14 cellular contexts compared by ENCODE assay signal in the genomic region with DNA sequence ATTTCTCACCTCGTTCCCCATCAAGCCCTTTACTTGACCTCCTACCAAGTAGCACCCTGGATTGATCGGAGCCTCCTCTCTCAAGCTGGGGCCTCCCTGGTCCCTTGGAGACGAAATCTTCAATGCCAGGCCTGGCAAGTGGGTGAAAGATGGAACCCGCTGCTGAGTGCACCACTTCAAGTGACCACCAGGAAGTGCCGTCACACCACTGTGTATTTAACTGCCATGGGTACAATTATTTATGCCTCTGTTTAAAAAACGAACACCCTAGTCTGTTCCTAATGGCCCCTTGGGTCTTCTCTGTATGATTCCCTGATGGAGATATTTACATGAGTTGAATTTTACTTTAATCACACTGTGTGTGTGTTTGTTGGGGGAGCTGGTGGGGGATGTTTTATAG. TPM values are rescaled to one million over a fixed set of nuclear protein-coding genes. Genes with fewer than 3 reads are reported as not detected.
DNase-seq lines count a peak whose midpoint lies in the region; ATAC-seq and TF ChIP-seq lines count a peak whose summit lies in the region.
"Not testable (repeated sequence)": the region's sequence is repeated elsewhere in the genome, so short reads cannot be mapped to it uniquely, and the experiment has no call there.
"Had no signal": no experiment of that assay in that cellular context is flagged by ENCODE, and none has a peak within 500 bp of the region (broad histone marks: within the 10 kb centered on the region; RNA-seq: fewer than 3 reads in every experiment).

No MANE protein-coding gene starts in this region.

- H3K4me3 ChIP-seq in WERI-Rb-1 (ENCODE audit: low read depth, low read length); right lobe of liver; osteoblast (ENCODE audit: insufficient read depth, low read length): not testable (repeated sequence)

- H3K23ac ChIP-seq in H9 (ENCODE audit: insufficient read length, low read depth, low read length) = not testable (repeated sequence)

- H4K20me1 ChIP-seq in H9 (ENCODE audit: control insufficient read depth, insufficient read depth, insufficient read length); osteoblast (ENCODE audit: insufficient read depth, low read length): not testable (repeated sequence)

- intact Hi-C loops in CD14-positive monocyte (cut with micrococcal nuclease); right lobe of liver (cut with DNase I): not testable (repeated sequence)

- not testable (repeated sequence) for H3K9me3 ChIP-seq in H9 (ENCODE audit: control insufficient read depth, low read depth, low read length); WERI-Rb-1 (ENCODE audit: severe bottlenecking); right lobe of liver; osteoblast (ENCODE audit: low read depth, low read length)

- H3K14ac ChIP-seq in H9 (ENCODE audit: insufficient read depth, low read length) = not testable (repeated sequence)

- H2AFZ ChIP-seq in H9 (ENCODE audit: low read length); osteoblast (ENCODE audit: low read length): not testable (repeated sequence)

- H3K79me2 ChIP-seq in H9 (ENCODE audit: insufficient read depth, low read length); osteoblast (ENCODE audit: insufficient read depth, low read length): not testable (repeated sequence)

- not testable (repeated sequence) for H3K9me3 Mint-ChIP-seq in CD14-positive monocyte; H9; endothelial cell (ENCODE audit: unreplicated experiment)

- ATAC-seq in right lobe of liver = peak in 3 of 4 donors; percentile 16 to 46 (median 25)

- DNase-seq in CD14-positive monocyte (ENCODE audit: low spot score); H9; WERI-Rb-1; endothelial cell (ENCODE audit: low spot score); right lobe of liver; osteoblast (ENCODE audit: insufficient read length, low spot score, missing footprints): not testable (repeated sequence)
- peak; percentile 4 for DNase-seq in NCI-H748 treated with DMSO at 0.1 percent for 48 hours (lab: John Stamatoyannopoulos, UW)

- not testable (repeated sequence) for H3K27me3 ChIP-seq in H9 (ENCODE audit: insufficient read depth, low read length); WERI-Rb-1 (ENCODE audit: insufficient read depth, low read depth, severe bottlenecking); right lobe of liver; osteoblast (ENCODE audit: insufficient read depth, low read length)

- H2BK120ac ChIP-seq in H9 (ENCODE audit: low read depth, low read length, poor library complexity, severe bottlenecking) = not testable (repeated sequence)

- not testable (repeated sequence) for H2BK5ac ChIP-seq in H9 (ENCODE audit: insufficient read length, low read length)

- H3K4me2 ChIP-seq in H9 (ENCODE audit: insufficient read depth, insufficient read length, low read length); osteoblast (ENCODE audit: insufficient read depth, low read length): not testable (repeated sequence)

- H3K36me3 ChIP-seq in WERI-Rb-1; right lobe of liver; osteoblast (ENCODE audit: insufficient read depth, low read length): not testable (repeated sequence)

- H2BK20ac ChIP-seq in H9 (ENCODE audit: low read depth, low read length, poor library complexity, severe bottlenecking) = not testable (repeated sequence)

- not testable (repeated sequence) for H3K4ac ChIP-seq in H9 (ENCODE audit: low read depth, low read length)

- not testable (repeated sequence) for H3K4me1 ChIP-seq in H9 (ENCODE audit: insufficient read depth, low read length); right lobe of liver; osteoblast (ENCODE audit: insufficient read depth, low read length)

- not testable (repeated sequence) for H3K27ac ChIP-seq in H9 (ENCODE audit: insufficient read length, low read depth, low read length); WERI-Rb-1; right lobe of liver; osteoblast (ENCODE audit: low read depth, low read length)

- not testable (repeated sequence) for H2AK5ac ChIP-seq in H9 (ENCODE audit: insufficient read length, low read length)

- not testable (repeated sequence) for H3K18ac ChIP-seq in H9 (ENCODE audit: insufficient read length, low read depth, low read length)

- no CpG with 5 or more reads among the region's 6 CpGs for WGBS in H9 (ENCODE audit: extremely low coverage, insufficient read length, low lambda C conversion rate)
- 44% methylated on average over 5 of the region's 6 CpGs for WGBS in right lobe of liver (ENCODE audit: insufficient coverage, low coverage, low lambda C conversion rate, missing lambda C conversion rate)

- H4K5ac ChIP-seq in H9 (ENCODE audit: insufficient read length, low read depth, low read length) = not testable (repeated sequence)

- not testable (repeated sequence) for H3K56ac ChIP-seq in H9 (ENCODE audit: insufficient read length, low read depth, low read length)

- not testable (repeated sequence) for H3K4me3 Mint-ChIP-seq in CD14-positive monocyte; H9; endothelial cell (ENCODE audit: unreplicated experiment)

- not testable (repeated sequence) for H3T11ph ChIP-seq in H9 (ENCODE audit: low read length)

- peak; percentile 32 for TF ChIP-seq CTCF in CD14-positive monocyte (IDR thresholded peaks at IDR 0.05)
- peak; percentile 61 for TF ChIP-seq CTCF in H9 (conservative IDR thresholded peaks at IDR 0.05)
- TF ChIP-seq CTCF in WERI-Rb-1 (IDR thresholded peaks at IDR 0.05; ENCODE audit: low read depth, low read length) = peak; percentile 9; the same call in 1 of the 2 replicates
- TF ChIP-seq CTCF in endothelial cell (IDR thresholded peaks at IDR 0.05; ENCODE audit: unreplicated experiment) = peak; percentile 24
- not testable (repeated sequence) for TF ChIP-seq CTCF in right lobe of liver (IDR thresholded peaks at IDR 0.05)
- TF ChIP-seq CTCF in osteoblast (IDR thresholded peaks at IDR 0.05; ENCODE audit: extremely low read depth, low read depth, low read length) = peak; percentile 33

- not testable (repeated sequence) for H3K79me1 ChIP-seq in H9 (ENCODE audit: insufficient read depth, low read depth, low read length, poor library complexity, severe bottlenecking)

- not testable (repeated sequence) for H3K9ac ChIP-seq in H9 (ENCODE audit: extremely low read depth, insufficient read length, low read length)

- not testable (repeated sequence) for H3K4me1 Mint-ChIP-seq in CD14-positive monocyte; H9; endothelial cell (ENCODE audit: unreplicated experiment)

- H2BK15ac ChIP-seq in H9 (ENCODE audit: low read depth, low read length) = not testable (repeated sequence)

- H4K91ac ChIP-seq in H9 (ENCODE audit: insufficient read length, low read depth, low read length) = not testable (repeated sequence)

- H3K23me2 ChIP-seq in H9 (ENCODE audit: insufficient read length, low read depth, low read length, poor library complexity, severe bottlenecking) = not testable (repeated sequence)

- H3K27ac Mint-ChIP-seq in CD14-positive monocyte; H9; endothelial cell (ENCODE audit: unreplicated experiment): not testable (repeated sequence)

- not testable (repeated sequence) for H2BK12ac ChIP-seq in H9 (ENCODE audit: insufficient read length, low read depth, low read length)

- H4K8ac ChIP-seq in H9 (replicated peaks; ENCODE audit: insufficient read length, low read depth, low read length) = not testable (repeated sequence)

- not testable (repeated sequence) for TF ChIP-seq POLR2A in right lobe of liver (IDR thresholded peaks at IDR 0.05)

- not testable (repeated sequence) for H3K27me3 Mint-ChIP-seq in CD14-positive monocyte (ENCODE audit: low read depth in 3 of 3); H9 (ENCODE audit: low read depth); endothelial cell (ENCODE audit: unreplicated experiment)

- not testable (repeated sequence) for H3K36me3 Mint-ChIP-seq in CD14-positive monocyte; H9 (ENCODE audit: insufficient read depth in 1 of 3, low read depth in 3 of 3); endothelial cell (ENCODE audit: low read depth, unreplicated experiment)

RNA-seq across cellular contexts. Expression of a gene that starts 20.4 kb away (rescaled TPM):
- not detected for polyA plus RNA-seq in CD14-positive monocyte
- not detected in 2 replicates for total RNA-seq in H9 (2021)
- not detected for total RNA-seq in endothelial cell (ENCODE audit: unreplicated experiment)
- total RNA-seq in right lobe of liver = under 1 TPM in 1 of 6 experiments, not detected in 5; 0.42 TPM
- total RNA-seq in osteoblast = not detected in 2 replicates
- total RNA-seq: CD4-positive, alpha-beta memory T cell; H4; heart right ventricle; mammary epithelial cell; omental fat pad; SJCRH30; subcutaneous adipose tissue had no signal
- polyA plus RNA-seq: CD4-positive, alpha-beta memory T cell; heart right ventricle; mammary epithelial cell had no signal
